1 cellular context compared by ENCODE assay signal in the genomic region with DNA sequence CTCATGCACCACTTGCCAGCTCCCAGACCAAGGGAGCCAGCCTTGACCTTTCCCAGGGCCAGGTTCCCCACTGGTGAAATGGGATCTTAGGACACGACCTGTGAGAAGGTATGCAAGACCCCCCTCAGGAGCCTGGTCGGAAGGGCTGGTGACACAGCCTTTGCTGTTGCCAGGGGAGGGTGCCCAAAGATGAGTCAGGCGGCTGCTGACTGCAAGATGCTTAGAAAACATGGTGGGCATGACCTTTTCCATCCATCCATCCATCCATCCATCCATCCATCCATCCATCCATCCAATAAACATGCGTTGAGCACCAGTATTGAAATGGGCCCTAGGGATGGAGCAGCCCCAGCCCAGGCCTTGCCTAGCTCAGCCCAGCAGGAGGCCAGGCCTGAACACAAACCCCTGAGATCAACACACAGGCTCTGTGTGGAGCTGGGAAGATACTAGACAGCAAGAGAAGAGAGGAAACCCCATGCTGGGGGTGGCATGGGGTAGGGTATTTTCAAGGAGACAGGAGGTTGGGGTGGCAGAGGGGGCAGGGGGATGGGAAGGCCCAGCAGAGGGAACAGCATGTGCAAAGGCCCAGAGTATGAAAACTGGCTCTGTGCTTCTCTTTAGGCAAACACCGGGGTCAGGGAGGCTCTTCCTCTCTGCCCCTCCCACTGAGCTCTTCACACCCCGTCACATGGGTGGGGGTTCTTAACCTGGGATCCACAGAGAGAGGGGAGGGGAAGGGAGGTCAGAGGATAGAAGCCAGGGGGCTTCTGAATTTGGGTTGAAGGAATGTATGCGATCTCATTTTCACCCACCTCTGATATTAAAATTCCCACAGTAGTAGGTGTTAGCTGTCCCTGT.
TF ChIP-seq lines count a peak whose summit lies in the region.

No MANE protein-coding gene starts in this region.

TF ChIP-seq in GM12878, 131 proteins besides CTCF, POLR2A, EP300 and RAD21:
- TF ChIP-seq ZNF207 (IDR thresholded peaks at IDR 0.05; ENCODE audit: borderline replicate concordance) (no peak), MEF2A (IDR thresholded peaks at IDR 0.05; ENCODE audit: insufficient read depth, low read depth, low read length) (no peak), SIN3A (IDR thresholded peaks at IDR 0.05; ENCODE audit: low read depth, low read length) (no peak), GATAD2B (conservative IDR thresholded peaks at IDR 0.05; ENCODE audit: low read depth) (no peak), SMC3 (IDR thresholded peaks at IDR 0.05; ENCODE audit: borderline replicate concordance, low read length) (no peak)
